1 cellular context compared by ENCODE assay signal in the genomic region with DNA sequence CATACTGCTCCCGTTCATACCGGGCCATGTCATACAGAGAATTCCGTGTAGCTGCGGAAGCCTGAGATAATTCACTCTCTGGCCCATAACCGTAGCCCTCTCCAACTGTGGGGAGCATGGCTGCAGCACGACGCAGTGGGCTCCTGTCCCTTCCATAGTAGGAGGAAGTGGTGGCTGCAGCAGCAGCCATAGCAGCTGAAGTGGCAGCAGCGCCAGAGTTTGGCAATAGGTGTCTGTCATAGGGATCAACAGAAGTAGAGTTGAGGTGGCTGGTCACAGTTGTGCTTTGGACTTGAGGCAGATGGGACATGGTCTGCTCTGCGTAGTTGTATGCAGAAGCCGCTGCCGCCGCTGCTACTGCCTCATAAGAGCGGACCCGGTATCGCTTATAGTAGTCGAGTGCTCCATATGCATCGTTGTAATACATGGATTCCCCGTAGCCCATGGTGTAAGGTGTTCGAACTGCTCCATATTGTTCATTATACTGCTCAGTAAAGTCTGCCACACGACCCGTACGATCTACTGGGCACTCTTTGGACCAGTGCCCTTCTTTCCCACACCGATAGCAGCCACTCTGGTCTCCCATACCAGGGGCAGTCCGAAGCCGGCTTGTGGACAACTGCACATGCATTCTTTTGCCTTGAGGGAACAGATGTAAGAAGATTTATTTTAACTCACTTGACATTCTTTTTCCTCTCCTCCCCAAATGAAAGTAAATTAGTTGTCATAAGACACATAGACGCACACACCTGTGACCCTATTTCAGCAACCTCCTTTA.
TF ChIP-seq lines count a peak whose summit lies in the region.

No MANE protein-coding gene starts in this region.

TF ChIP-seq in GM12878, 131 proteins besides CTCF, POLR2A, EP300 and RAD21:
- TF ChIP-seq ATF2 (IDR thresholded peaks at IDR 0.05; ENCODE audit: low read length) (no peak), BCL11A (IDR thresholded peaks at IDR 0.05; ENCODE audit: low read depth, low read length) (no peak), E4F1 (IDR thresholded peaks at IDR 0.05; ENCODE audit: borderline replicate concordance, partially characterized antibody) (no peak), POLR2AphosphoS5 (IDR thresholded peaks at IDR 0.05; ENCODE audit: low read length) (no peak), MTA3 (IDR thresholded peaks at IDR 0.05; ENCODE audit: borderline replicate concordance, low read length) (no peak), SPI1 (IDR thresholded peaks at IDR 0.05; ENCODE audit: borderline replicate concordance, insufficient read depth, low read depth, low read length) (no peak), ZSCAN29 (IDR thresholded peaks at IDR 0.05) (no peak), TBL1XR1 (IDR thresholded peaks at IDR 0.05; ENCODE audit: low read depth, low read length) (no peak), CHD1 (IDR thresholded peaks at IDR 0.05; ENCODE audit: low read depth, low read length) (no peak), CEBPB (IDR thresholded peaks at IDR 0.05; ENCODE audit: borderline replicate concordance in 1 of 2, low read depth in 2 of 2, low read length in 2 of 2) (no peak), NR2F1 (conservative IDR thresholded peaks at IDR 0.05) (no peak), E2F8 (IDR thresholded peaks at IDR 0.05; ENCODE audit: low read depth, partially characterized antibody) (no peak), IRF4 (IDR thresholded peaks at IDR 0.05; ENCODE audit: low read depth, low read length) (no peak), TAF1 (IDR thresholded peaks at IDR 0.05; ENCODE audit: borderline replicate concordance, low read depth, low read length) (no peak), NFYA (IDR thresholded peaks at IDR 0.05; ENCODE audit: borderline replicate concordance, low read depth, low read length) (no peak), GATAD2B (conservative IDR thresholded peaks at IDR 0.05; ENCODE audit: low read depth) (no peak), ZNF217 (IDR thresholded peaks at IDR 0.05) (no peak), WRNIP1 (IDR thresholded peaks at IDR 0.05; ENCODE audit: borderline replicate concordance, low read depth, low read length) (no peak)
- TF ChIP-seq, protein P1, sequence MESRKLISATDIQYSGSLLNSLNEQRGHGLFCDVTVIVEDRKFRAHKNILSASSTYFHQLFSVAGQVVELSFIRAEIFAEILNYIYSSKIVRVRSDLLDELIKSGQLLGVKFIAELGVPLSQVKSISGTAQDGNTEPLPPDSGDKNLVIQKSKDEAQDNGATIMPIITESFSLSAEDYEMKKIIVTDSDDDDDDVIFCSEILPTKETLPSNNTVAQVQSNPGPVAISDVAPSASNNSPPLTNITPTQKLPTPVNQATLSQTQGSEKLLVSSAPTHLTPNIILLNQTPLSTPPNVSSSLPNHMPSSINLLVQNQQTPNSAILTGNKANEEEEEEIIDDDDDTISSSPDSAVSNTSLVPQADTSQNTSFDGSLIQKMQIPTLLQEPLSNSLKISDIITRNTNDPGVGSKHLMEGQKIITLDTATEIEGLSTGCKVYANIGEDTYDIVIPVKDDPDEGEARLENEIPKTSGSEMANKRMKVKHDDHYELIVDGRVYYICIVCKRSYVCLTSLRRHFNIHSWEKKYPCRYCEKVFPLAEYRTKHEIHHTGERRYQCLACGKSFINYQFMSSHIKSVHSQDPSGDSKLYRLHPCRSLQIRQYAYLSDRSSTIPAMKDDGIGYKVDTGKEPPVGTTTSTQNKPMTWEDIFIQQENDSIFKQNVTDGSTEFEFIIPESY (IDR thresholded peaks at IDR 0.05): no peak
- TF ChIP-seq, protein P2, sequence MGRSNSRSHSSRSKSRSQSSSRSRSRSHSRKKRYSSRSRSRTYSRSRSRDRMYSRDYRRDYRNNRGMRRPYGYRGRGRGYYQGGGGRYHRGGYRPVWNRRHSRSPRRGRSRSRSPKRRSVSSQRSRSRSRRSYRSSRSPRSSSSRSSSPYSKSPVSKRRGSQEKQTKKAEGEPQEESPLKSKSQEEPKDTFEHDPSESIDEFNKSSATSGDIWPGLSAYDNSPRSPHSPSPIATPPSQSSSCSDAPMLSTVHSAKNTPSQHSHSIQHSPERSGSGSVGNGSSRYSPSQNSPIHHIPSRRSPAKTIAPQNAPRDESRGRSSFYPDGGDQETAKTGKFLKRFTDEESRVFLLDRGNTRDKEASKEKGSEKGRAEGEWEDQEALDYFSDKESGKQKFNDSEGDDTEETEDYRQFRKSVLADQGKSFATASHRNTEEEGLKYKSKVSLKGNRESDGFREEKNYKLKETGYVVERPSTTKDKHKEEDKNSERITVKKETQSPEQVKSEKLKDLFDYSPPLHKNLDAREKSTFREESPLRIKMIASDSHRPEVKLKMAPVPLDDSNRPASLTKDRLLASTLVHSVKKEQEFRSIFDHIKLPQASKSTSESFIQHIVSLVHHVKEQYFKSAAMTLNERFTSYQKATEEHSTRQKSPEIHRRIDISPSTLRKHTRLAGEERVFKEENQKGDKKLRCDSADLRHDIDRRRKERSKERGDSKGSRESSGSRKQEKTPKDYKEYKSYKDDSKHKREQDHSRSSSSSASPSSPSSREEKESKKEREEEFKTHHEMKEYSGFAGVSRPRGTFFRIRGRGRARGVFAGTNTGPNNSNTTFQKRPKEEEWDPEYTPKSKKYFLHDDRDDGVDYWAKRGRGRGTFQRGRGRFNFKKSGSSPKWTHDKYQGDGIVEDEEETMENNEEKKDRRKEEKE (IDR thresholded peaks at IDR 0.05): no peak
TF ChIP-seq in GM12878: peak in this region for 0.
